Comparison of ENCODE assay signal across 23 cellular contexts in the genomic region with DNA sequence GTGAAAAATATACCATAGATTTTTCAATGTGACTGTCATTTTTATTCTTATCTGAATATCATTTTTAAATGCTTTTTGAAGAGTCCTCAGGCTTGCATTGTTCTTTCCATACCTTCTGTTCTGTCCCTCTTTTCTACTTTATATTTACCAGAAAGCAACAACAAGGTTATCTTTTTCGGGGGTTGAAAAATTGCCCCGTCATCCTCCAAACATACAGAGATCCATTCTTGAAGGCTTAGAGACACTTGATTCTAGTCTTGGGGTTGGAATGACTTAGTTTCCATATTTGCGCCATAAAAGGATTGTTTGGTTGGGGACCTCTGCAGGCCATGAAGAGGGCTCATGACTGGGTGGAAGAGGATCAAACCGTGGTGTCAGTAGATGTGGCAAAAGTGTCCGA.
"Had no signal": no experiment of that assay in that cellular context is flagged by ENCODE, and none has a peak within 500 bp of the region (broad histone marks: within the 10 kb centered on the region; RNA-seq: fewer than 3 reads in every experiment).

No MANE protein-coding gene starts in this region.

- ATAC-seq: effector memory CD8-positive, alpha-beta T cell; left cardiac atrium; lower lobe of right lung; psoas muscle; stimulated activated effector memory CD8-positive, alpha-beta T cell treated with anti-CD3 and anti-CD28 coated beads, Interleukin-12 subunit alpha, Interleukin-12 subunit beta, amount 100 ng/mL, for 72 hours had no signal

- H3K27me3 ChIP-seq: hepatocyte, testis, tibial nerve had no signal

- H3K79me2 ChIP-seq: hepatocyte had no signal

- DNase-seq: effector memory CD8-positive, alpha-beta T cell; erythroblast; foreskin melanocyte; head of caudate nucleus; kidney; left cardiac atrium; left ventricle myocardium inferior; lower lobe of right lung; midbrain; naive B cell; nephron progenitor cell; psoas muscle; stimulated activated CD4-positive, alpha-beta T cell treated with anti-CD3 and anti-CD28 coated beads, Interleukin-4, amount 100 ng/mL, for 1 hour; stimulated activated CD8-positive, alpha-beta memory T cell treated with anti-CD3 and anti-CD28 coated beads, Interleukin-4, amount 100 ng/mL, for 48 hours; testis had no signal

- H3K9me3 ChIP-seq: left ventricle myocardium inferior, lower lobe of right lung, psoas muscle, testis, tibial nerve had no signal

- H3K27ac Mint-ChIP-seq: dendritic cell treated with granulocyte-macrophage colony-stimulating factor and Interleukin-4, amounts not matched to agents 40 ng/mL and 50 ng/mL, for 4 days; effector memory CD8-positive, alpha-beta T cell; memory B cell; stimulated activated effector memory CD8-positive, alpha-beta T cell treated with anti-CD3 and anti-CD28 coated beads, Interleukin-12 subunit alpha, Interleukin-12 subunit beta, amount 100 ng/mL, for 72 hours had no signal

- H2AFZ ChIP-seq: hepatocyte had no signal

- H3K4me1 ChIP-seq: left ventricle myocardium inferior, lower lobe of right lung, psoas muscle, testis had no signal

- H3K9me3 Mint-ChIP-seq: central memory CD8-positive, alpha-beta T cell; dendritic cell treated with granulocyte-macrophage colony-stimulating factor and Interleukin-4, amounts not matched to agents 40 ng/mL and 50 ng/mL, for 4 days; effector memory CD8-positive, alpha-beta T cell; memory B cell; naive B cell; nephron progenitor cell; stimulated activated effector memory CD8-positive, alpha-beta T cell treated with anti-CD3 and anti-CD28 coated beads, Interleukin-12 subunit alpha, Interleukin-12 subunit beta, amount 100 ng/mL, for 72 hours; stimulated activated naive CD8-positive, alpha-beta T cell treated with anti-CD3 and anti-CD28 coated beads, Interleukin-15, Interleukin-2, amounts not matched to agents 100 ng/mL and 50 ng/mL, for 24 hours had no signal

- H3K4me2 ChIP-seq: hepatocyte had no signal

- FAIRE-seq: endothelial cell of umbilical vein, kidney had no signal

- H3K4me3 Mint-ChIP-seq: central memory CD8-positive, alpha-beta T cell; dendritic cell treated with granulocyte-macrophage colony-stimulating factor and Interleukin-4, amounts not matched to agents 40 ng/mL and 50 ng/mL, for 4 days; effector memory CD8-positive, alpha-beta T cell; memory B cell; naive B cell; nephron progenitor cell; stimulated activated effector memory CD8-positive, alpha-beta T cell treated with anti-CD3 and anti-CD28 coated beads, Interleukin-12 subunit alpha, Interleukin-12 subunit beta, amount 100 ng/mL, for 72 hours; stimulated activated naive CD8-positive, alpha-beta T cell treated with anti-CD3 and anti-CD28 coated beads, Interleukin-15, Interleukin-2, amounts not matched to agents 100 ng/mL and 50 ng/mL, for 24 hours had no signal

- H3K4me3 ChIP-seq: hepatocyte, left ventricle myocardium inferior, lower lobe of right lung, psoas muscle, testis, tibial nerve had no signal

- H3K27ac ChIP-seq: hepatocyte, left ventricle myocardium inferior, lower lobe of right lung, psoas muscle, testis, tibial nerve had no signal

- H3K4me1 Mint-ChIP-seq: central memory CD8-positive, alpha-beta T cell; memory B cell; naive B cell; stimulated activated effector memory CD8-positive, alpha-beta T cell treated with anti-CD3 and anti-CD28 coated beads, Interleukin-12 subunit alpha, Interleukin-12 subunit beta, amount 100 ng/mL, for 72 hours had no signal

- H3K27me3 Mint-ChIP-seq: dendritic cell treated with granulocyte-macrophage colony-stimulating factor and Interleukin-4, amounts not matched to agents 40 ng/mL and 50 ng/mL, for 4 days; memory B cell; naive B cell; stimulated activated naive CD8-positive, alpha-beta T cell treated with anti-CD3 and anti-CD28 coated beads, Interleukin-15, Interleukin-2, amounts not matched to agents 100 ng/mL and 50 ng/mL, for 24 hours had no signal

- H3K36me3 Mint-ChIP-seq: naive B cell; stimulated activated effector memory CD8-positive, alpha-beta T cell treated with anti-CD3 and anti-CD28 coated beads, Interleukin-12 subunit alpha, Interleukin-12 subunit beta, amount 100 ng/mL, for 72 hours had no signal
